ENCODE assay signal across 21 cellular contexts in the genomic region with DNA sequence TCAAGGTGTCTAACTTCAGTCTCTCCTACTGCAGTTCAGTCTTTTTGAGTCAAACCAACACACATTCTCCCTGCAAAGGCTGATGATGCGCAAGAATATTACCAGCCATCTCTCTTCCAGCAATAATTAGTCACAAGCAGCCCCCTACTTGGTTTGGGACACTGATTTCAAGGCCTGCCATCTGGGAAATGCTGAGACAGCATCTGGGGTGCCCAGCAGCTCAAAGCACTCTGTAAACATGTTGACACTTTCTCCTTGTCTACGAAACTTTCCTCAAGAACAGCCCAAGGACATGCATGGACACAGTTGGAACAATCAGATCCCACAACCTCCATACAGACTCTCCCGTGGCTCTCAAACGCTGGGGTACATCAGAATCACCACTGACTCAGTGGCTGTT.
DNase-seq lines count a peak whose midpoint lies in the region; ATAC-seq, FAIRE-seq and TF ChIP-seq lines count a peak whose summit lies in the region.
"Had no signal": no experiment of that assay in that cellular context is flagged by ENCODE, and none has a peak within 500 bp of the region (broad histone marks: within the 10 kb centered on the region; RNA-seq: fewer than 3 reads in every experiment).

No MANE protein-coding gene starts in this region.

- no peak overlapping the region for H2AK5ac ChIP-seq in mesenchymal stem cell (ENCODE audit: low read length, severe bottlenecking)

- peak overlapping the region; percentile 18 for H3K27ac Mint-ChIP-seq in glutamatergic neuron (ENCODE audit: unreplicated experiment)
- H3K27ac Mint-ChIP-seq in CD8-positive, alpha-beta T cell: no peak overlapping the region
- H3K27ac Mint-ChIP-seq: B cell; CD4-positive, CD25-positive, alpha-beta regulatory T cell; CD8-positive, alpha-beta memory T cell had no signal

- H3K27ac ChIP-seq in HepG2 (ENCODE audit: extremely low read length, insufficient read depth, low read length) (no peak overlapping the region), right lobe of liver (no peak overlapping the region), WERI-Rb-1 (peak overlapping the region; percentile 84), mesenchymal stem cell (ENCODE audit: low read length, poor library complexity, severe bottlenecking) (no peak overlapping the region)
- no peak overlapping the region for H3K27ac ChIP-seq in CD8-positive, alpha-beta T cell (ENCODE audit: low read depth, low read length)
- H3K27ac ChIP-seq: BLaER1, C4-2B had no signal

- H3K9me3 ChIP-seq in HepG2 (ENCODE audit: low read length) (no peaks in the 10 kb centered on the region), right lobe of liver (no peaks in the 10 kb centered on the region), WERI-Rb-1 (ENCODE audit: severe bottlenecking) (peaks cover 10% of the 10 kb centered on the region), mesenchymal stem cell (ENCODE audit: control insufficient read depth, low read length) (no peaks in the 10 kb centered on the region)
- no peaks in the 10 kb centered on the region for H3K9me3 ChIP-seq in CD8-positive, alpha-beta T cell (ENCODE audit: low read length)
- H3K9me3 ChIP-seq: BLaER1 had no signal

- H3K79me2 ChIP-seq in HepG2 (ENCODE audit: insufficient read depth, low read length): no peaks in the 10 kb centered on the region

- TF ChIP-seq POLR2A in HepG2 (IDR thresholded peaks at IDR 0.05; ENCODE audit: insufficient read depth in 1 of 2, low read depth in 2 of 2, low read length in 2 of 2) (no peak), right lobe of liver (IDR thresholded peaks at IDR 0.05) (no peak)

- no peaks in the 10 kb centered on the region for H3K79me1 ChIP-seq in mesenchymal stem cell (replicated peaks; ENCODE audit: low read length, poor library complexity, severe bottlenecking)

- in situ Hi-C loops in HepG2 (cut with HindIII; ENCODE audit: extremely low pct_ligation_motif_present, low pct_unique_long_range_greater_than_20kb): no loop called here

- H2BK15ac ChIP-seq in mesenchymal stem cell (ENCODE audit: low read depth, poor library complexity, severe bottlenecking): no peak overlapping the region

- H2BK120ac ChIP-seq in mesenchymal stem cell (ENCODE audit: low read depth, low read length): no peak overlapping the region

- H3K36me3 ChIP-seq in HepG2 (replicated peaks in 1 of 2; ENCODE audit: control insufficient read depth in 1 of 2, insufficient read depth in 2 of 2, low read length in 2 of 2) (no peaks in the 10 kb centered on the region), right lobe of liver (no peaks in the 10 kb centered on the region), WERI-Rb-1 (no peaks in the 10 kb centered on the region), mesenchymal stem cell (ENCODE audit: control insufficient read depth in 1 of 2, insufficient read depth in 2 of 2, low read depth in 1 of 2, low read length in 2 of 2) (no peaks in the 10 kb centered on the region)
- H3K36me3 ChIP-seq in CD8-positive, alpha-beta T cell (ENCODE audit: insufficient read depth, low read length): no peaks in the 10 kb centered on the region
- H3K36me3 ChIP-seq: BLaER1 had no signal

- no peak for TF ChIP-seq CTCF in HepG2 (CRISPR knock-in tag; IDR thresholded peaks at IDR 0.05)
- no peak for TF ChIP-seq CTCF in right lobe of liver (IDR thresholded peaks at IDR 0.05)
- TF ChIP-seq CTCF in WERI-Rb-1 (IDR thresholded peaks at IDR 0.05; ENCODE audit: low read depth, low read length): no peak
- no peak for TF ChIP-seq CTCF in glutamatergic neuron (IDR thresholded peaks at IDR 0.05; ENCODE audit: partially characterized antibody, unreplicated experiment)
- no peak for TF ChIP-seq CTCF in CD8-positive, alpha-beta T cell (IDR thresholded peaks at IDR 0.05)

- no peak overlapping the region for H4K8ac ChIP-seq in mesenchymal stem cell (ENCODE audit: low read length)

- H3K4ac ChIP-seq in mesenchymal stem cell (ENCODE audit: low read depth in 1 of 2, low read length in 2 of 2): no peak overlapping the region

- no peak overlapping the region for H3K4me3 Mint-ChIP-seq in glutamatergic neuron (ENCODE audit: unreplicated experiment)
- H3K4me3 Mint-ChIP-seq in CD8-positive, alpha-beta T cell: no peak overlapping the region
- H3K4me3 Mint-ChIP-seq: B cell; CD4-positive, CD25-positive, alpha-beta regulatory T cell; CD8-positive, alpha-beta memory T cell had no signal

- ATAC-seq in HepG2 (no peak), right lobe of liver (no peak)
- no peak for ATAC-seq in CD8-positive, alpha-beta T cell
- ATAC-seq: GM12878, HCT116 had no signal

- no peak overlapping the region for H2BK5ac ChIP-seq in mesenchymal stem cell (ENCODE audit: low read depth, low read length, poor library complexity, severe bottlenecking)

- WGBS in HepG2 (ENCODE audit: low lambda C conversion rate): 2% methylated on average over 4 of the region's 4 CpGs
- 28% methylated on average over 4 of the region's 4 CpGs for WGBS in right lobe of liver (ENCODE audit: insufficient coverage, low coverage, low lambda C conversion rate, missing lambda C conversion rate)
- WGBS in mesenchymal stem cell: 73% methylated on average over 4 of the region's 4 CpGs

- POLR2A ChIA-PET in HepG2 (lab: Yijun Ruan, JAX): no interaction called here
- POLR2A ChIA-PET in CD8-positive, alpha-beta T cell (lab: Charles Lee): no interaction called here

- FAIRE-seq in HepG2 (lab: Jason Lieb, UNC): no peak
- FAIRE-seq: D721Med, GM12878, GM19239, H1 had no signal

- H3K23ac ChIP-seq in mesenchymal stem cell (ENCODE audit: low read length in 2 of 2): no peak overlapping the region

- TF ChIP-seq EP300 in HepG2 (IDR thresholded peaks at IDR 0.05; ENCODE audit: low read depth in 2 of 2, low read length in 2 of 2) (no peak), HepG2 (CRISPR knock-in tag; IDR thresholded peaks at IDR 0.05; ENCODE audit: borderline replicate concordance) (no peak)

- H3K14ac ChIP-seq in mesenchymal stem cell (ENCODE audit: low read length in 2 of 2): no peak overlapping the region

- peaks cover 8 to 71% of the 10 kb centered on the region in 2 experiments; a peak in 4 of 5 replicates for H3K27me3 ChIP-seq in HepG2 (ENCODE audit: control insufficient read depth in 1 of 2, insufficient read depth in 2 of 2, low read length in 2 of 2)
- no peaks in the 10 kb centered on the region for H3K27me3 ChIP-seq in right lobe of liver
- no peaks in the 10 kb centered on the region for H3K27me3 ChIP-seq in WERI-Rb-1 (ENCODE audit: insufficient read depth, low read depth, severe bottlenecking)
- H3K27me3 ChIP-seq in CD8-positive, alpha-beta T cell (ENCODE audit: insufficient read depth, low read length): no peaks in the 10 kb centered on the region
- peaks cover 4 to 97% of the 10 kb centered on the region in 2 experiments for H3K27me3 ChIP-seq in mesenchymal stem cell (ENCODE audit: control insufficient read depth in 1 of 2, insufficient read depth in 1 of 2, low read length in 2 of 2)
- H3K27me3 ChIP-seq: BLaER1 had no signal

- no peak for DNase-seq in HepG2 (ENCODE audit: low spot score)
- no peak for DNase-seq in right lobe of liver
- DNase-seq in WERI-Rb-1: no peak
- DNase-seq in glutamatergic neuron: no peak
- no peak for DNase-seq in CD8-positive, alpha-beta T cell
- DNase-seq in GOT3 (lab: John Stamatoyannopoulos, UW): no peak
- DNase-seq in mesenchymal stem cell: no peak
- DNase-seq: CD4-positive, CD25-positive, alpha-beta regulatory T cell; CD8-positive, alpha-beta memory T cell; DMS153; EL; GDM1; H7 had no signal

- H2BK12ac ChIP-seq in mesenchymal stem cell (ENCODE audit: low read length in 2 of 2): no peak overlapping the region

- H2AFZ ChIP-seq in HepG2 (ENCODE audit: low read length) (no peak overlapping the region), mesenchymal stem cell (ENCODE audit: low read depth, low read length) (no peak overlapping the region)

- no peak overlapping the region for H3K4me2 ChIP-seq in HepG2 (ENCODE audit: low read depth, low read length)
- no peak overlapping the region for H3K4me2 ChIP-seq in mesenchymal stem cell (ENCODE audit: low read length, poor library complexity, severe bottlenecking)
- H3K4me2 ChIP-seq: BLaER1 had no signal

- H3K4me1 ChIP-seq in HepG2 (ENCODE audit: insufficient read depth, low read length) (no peaks in the 10 kb centered on the region), right lobe of liver (no peaks in the 10 kb centered on the region), mesenchymal stem cell (ENCODE audit: control insufficient read depth, insufficient read depth, low read depth, low read length) (no peaks in the 10 kb centered on the region)
- no peaks in the 10 kb centered on the region for H3K4me1 ChIP-seq in CD8-positive, alpha-beta T cell (ENCODE audit: insufficient read depth, low read length)

- no peaks in the 10 kb centered on the region for H4K20me1 ChIP-seq in HepG2 (ENCODE audit: insufficient read depth, low read length)
- H4K20me1 ChIP-seq: BLaER1 had no signal

- peaks cover 50% of the 10 kb centered on the region for H3K4me1 Mint-ChIP-seq in glutamatergic neuron (ENCODE audit: low read depth, unreplicated experiment)
- no peaks in the 10 kb centered on the region for H3K4me1 Mint-ChIP-seq in CD8-positive, alpha-beta T cell (ENCODE audit: low read depth)
- H3K4me1 Mint-ChIP-seq: B cell; CD4-positive, CD25-positive, alpha-beta regulatory T cell; CD8-positive, alpha-beta memory T cell had no signal

- H3K4me3 ChIP-seq in HepG2 (replicated peaks in 1 of 3; ENCODE audit: insufficient read depth in 1 of 3, low read depth in 2 of 3, low read length in 3 of 3): no peak overlapping the region
- no peak overlapping the region for H3K4me3 ChIP-seq in right lobe of liver
- no peak overlapping the region for H3K4me3 ChIP-seq in WERI-Rb-1 (ENCODE audit: low read depth, low read length)
- H3K4me3 ChIP-seq in CD8-positive, alpha-beta T cell (ENCODE audit: low read depth, low read length): no peak overlapping the region
- H3K4me3 ChIP-seq in mesenchymal stem cell (ENCODE audit: insufficient read depth in 1 of 2, low read depth in 1 of 2, low read length in 2 of 2): no peak overlapping the region
- H3K4me3 ChIP-seq: BLaER1, GM12878 had no signal

- TF ChIP-seq RAD21 in HepG2 (CRISPR knock-in tag; IDR thresholded peaks at IDR 0.05): no peak

- H3K27me3 Mint-ChIP-seq in glutamatergic neuron (ENCODE audit: unreplicated experiment): peaks cover 13% of the 10 kb centered on the region
- peaks cover 25% of the 10 kb centered on the region for H3K27me3 Mint-ChIP-seq in CD8-positive, alpha-beta T cell (ENCODE audit: low read depth)

- H3K18ac ChIP-seq in mesenchymal stem cell (ENCODE audit: low read depth in 1 of 2, low read length in 2 of 2): no peak overlapping the region

- no TSS peak for BruUV-seq in HepG2 (replicated peaks; lab: Mats Ljungman, UMichigan)

- CTCF ChIA-PET in HepG2 (lab: Yijun Ruan, JAX; ENCODE audit: low intra/inter-chr PET ratio, low total read pairs): no interaction called here
- CTCF ChIA-PET in CD8-positive, alpha-beta T cell (lab: Charles Lee): no interaction called here

- H4K91ac ChIP-seq in mesenchymal stem cell (ENCODE audit: low read length): no peak overlapping the region

- no peaks in the 10 kb centered on the region for H3K36me3 Mint-ChIP-seq in glutamatergic neuron (ENCODE audit: unreplicated experiment)
- no peaks in the 10 kb centered on the region for H3K36me3 Mint-ChIP-seq in CD8-positive, alpha-beta T cell
- H3K36me3 Mint-ChIP-seq: CD4-positive, CD25-positive, alpha-beta regulatory T cell; CD8-positive, alpha-beta memory T cell had no signal

- H3K9ac ChIP-seq in HepG2 (ENCODE audit: insufficient read depth, low read depth, low read length) (no peak overlapping the region), mesenchymal stem cell (ENCODE audit: low read length) (no peak overlapping the region)
- H3K9ac ChIP-seq: BLaER1 had no signal

- intact Hi-C loops in HepG2 (cut with micrococcal nuclease; ENCODE audit: unreplicated experiment): no loop called here
- intact Hi-C loops in right lobe of liver (cut with DNase I): no loop called here
- intact Hi-C loops in CD8-positive, alpha-beta T cell (cut with DNase I, micrococcal nuclease): no loop called here

- peaks cover 10% of the 10 kb centered on the region for H3K9me3 Mint-ChIP-seq in glutamatergic neuron (ENCODE audit: unreplicated experiment)
- H3K9me3 Mint-ChIP-seq in CD8-positive, alpha-beta T cell: no peaks in the 10 kb centered on the region
